ENCODE assay signal across 8 cellular contexts in the genomic region with DNA sequence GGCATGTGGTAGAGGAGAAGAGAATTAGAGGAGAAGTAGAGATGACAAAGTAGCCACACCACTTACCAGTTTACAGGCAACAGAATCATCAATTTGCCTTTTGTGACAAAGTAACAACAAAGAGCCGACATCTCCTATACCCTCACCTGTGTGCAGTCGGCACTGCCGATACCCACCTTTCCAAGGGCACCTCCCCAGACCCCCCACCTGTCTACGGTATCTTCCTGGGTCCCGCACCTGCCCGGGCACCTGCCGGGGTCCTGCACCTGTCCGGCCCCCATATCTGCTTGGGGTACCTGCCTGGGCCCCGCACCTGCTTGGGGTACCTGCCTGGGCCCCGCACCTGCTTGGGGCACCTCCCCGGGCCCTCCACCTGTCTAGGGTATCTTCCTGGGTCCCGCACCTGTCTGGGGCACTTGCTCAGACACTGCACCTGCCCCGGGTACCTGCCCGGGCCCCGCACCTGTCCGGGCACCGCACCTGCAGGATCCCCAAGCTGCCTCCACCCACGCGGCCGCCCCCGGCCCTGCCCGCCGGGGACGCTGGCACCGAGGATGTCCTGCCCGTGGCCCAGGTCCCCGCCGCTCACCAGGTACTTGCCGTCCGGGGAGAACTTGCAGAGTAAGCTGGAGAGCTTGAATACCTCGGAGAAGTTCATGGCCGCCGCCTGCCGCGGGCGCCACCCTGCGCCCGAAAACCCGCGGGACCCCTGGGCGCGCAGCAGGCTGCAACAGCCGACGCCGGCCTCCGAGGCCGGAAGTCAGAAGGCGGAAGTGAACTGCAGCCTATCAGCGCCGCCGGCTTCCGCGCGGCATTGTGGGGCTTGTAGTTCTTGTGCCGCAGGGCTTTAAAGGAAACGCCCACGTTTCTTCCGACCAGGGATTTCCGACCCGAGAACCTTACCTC. TPM values are rescaled to one million over a fixed set of nuclear protein-coding genes. Genes with fewer than 3 reads are reported as not detected.
DNase-seq lines count a peak whose midpoint lies in the region; ATAC-seq, FAIRE-seq and TF ChIP-seq lines count a peak whose summit lies in the region.

A gene with protein sequence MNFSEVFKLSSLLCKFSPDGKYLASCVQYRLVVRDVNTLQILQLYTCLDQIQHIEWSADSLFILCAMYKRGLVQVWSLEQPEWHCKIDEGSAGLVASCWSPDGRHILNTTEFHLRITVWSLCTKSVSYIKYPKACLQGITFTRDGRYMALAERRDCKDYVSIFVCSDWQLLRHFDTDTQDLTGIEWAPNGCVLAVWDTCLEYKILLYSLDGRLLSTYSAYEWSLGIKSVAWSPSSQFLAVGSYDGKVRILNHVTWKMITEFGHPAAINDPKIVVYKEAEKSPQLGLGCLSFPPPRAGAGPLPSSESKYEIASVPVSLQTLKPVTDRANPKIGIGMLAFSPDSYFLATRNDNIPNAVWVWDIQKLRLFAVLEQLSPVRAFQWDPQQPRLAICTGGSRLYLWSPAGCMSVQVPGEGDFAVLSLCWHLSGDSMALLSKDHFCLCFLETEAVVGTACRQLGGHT (minus strand): TSS at position 762 of the 906 bp plus-strand sequence. CDS start 104 bp downstream, at position 658.

- TF ChIP-seq CTCF in Calu3 (IDR thresholded peaks at IDR 0.05; ENCODE audit: unreplicated experiment): no peak
- TF ChIP-seq CTCF in OCI-LY7 (conservative IDR thresholded peaks at IDR 0.05; ENCODE audit: low read length): peak; percentile 69
- TF ChIP-seq CTCF in mucosa of descending colon (IDR thresholded peaks at IDR 0.05): no peak

- H3K27me3 Mint-ChIP-seq in Calu3 (ENCODE audit: unreplicated experiment): peaks cover 29% of the 10 kb centered on the region

- no peak within 1 kb of the TSS for H3K27ac ChIP-seq in OCI-LY7 (ENCODE audit: low read depth, low read length, poor library complexity, severe bottlenecking)
- H3K27ac ChIP-seq in epithelial cell of prostate: no peak within 1 kb of the TSS

- H3K9me3 ChIP-seq in OCI-LY7 (ENCODE audit: low read length) (no peaks in the 10 kb centered on the region), mucosa of descending colon (no peaks in the 10 kb centered on the region)

- BruUV-seq in Calu3 (replicated peaks; lab: Mats Ljungman, UMichigan) (no TSS peak), OCI-LY7 (replicated peaks; lab: Mats Ljungman, UMichigan) (no TSS peak)

- H3K4me1 ChIP-seq in OCI-LY7 (ENCODE audit: insufficient read depth, low read length, poor library complexity, severe bottlenecking) (peaks cover 12% of the 10 kb centered on the region), mucosa of descending colon (ENCODE audit: low read depth) (peaks cover 35% of the 10 kb centered on the region)

- intact Hi-C loops in Calu3 (cut with micrococcal nuclease; ENCODE audit: unreplicated experiment): loop anchor here (10.0 kb wide), 1 partner anchor 75 kb away; no protein-coding TSS in a partner anchor
- intact Hi-C loops in OCI-LY7 (cut with micrococcal nuclease; ENCODE audit: unreplicated experiment): no loop called here
- intact Hi-C loops in mucosa of descending colon (cut with DNase I, micrococcal nuclease): no loop called here

- H3K79me2 ChIP-seq in OCI-LY7 (ENCODE audit: insufficient read depth, low read depth, low read length): no peaks in the 10 kb centered on the region

- peak within 1 kb of the TSS; percentile 74 for H3K4me3 Mint-ChIP-seq in Calu3 (ENCODE audit: low read depth, unreplicated experiment)

- CTCF ChIA-PET in Calu3 (lab: Charles Lee): no interaction called here
- CTCF ChIA-PET in OCI-LY7 (lab: Charles Lee; ENCODE audit: unreplicated experiment): interaction anchor here (0.6 kb wide), 1 partner anchor 319 kb away, joined by 3 read pairs; no protein-coding TSS in a partner anchor

- peak within 1 kb of the TSS; percentile 76 for H2AFZ ChIP-seq in OCI-LY7 (ENCODE audit: low read length)

- no peaks in the 10 kb centered on the region for H3K4me1 Mint-ChIP-seq in Calu3 (ENCODE audit: low read depth, unreplicated experiment)

- peaks cover 16% of the 10 kb centered on the region for H3K36me3 Mint-ChIP-seq in Calu3 (ENCODE audit: insufficient read depth, unreplicated experiment)

- H3K4me3 ChIP-seq in OCI-LY7 (ENCODE audit: low read depth, low read length, poor library complexity, severe bottlenecking) (peak within 1 kb of the TSS; percentile 91), mucosa of descending colon (peak within 1 kb of the TSS; percentile 93)

- peak; percentile 60 for FAIRE-seq in HTR-8/SVneo (lab: Jason Lieb, UNC)

- peak within 1 kb of the TSS; percentile 89 for H3K4me2 ChIP-seq in OCI-LY7 (ENCODE audit: low read length)

- H4K20me1 ChIP-seq in OCI-LY7 (ENCODE audit: insufficient read depth, low read length): no peaks in the 10 kb centered on the region

- ATAC-seq in GM21367 (IDR thresholded peaks at IDR 0.05; ENCODE audit: unreplicated experiment) (peak; percentile 66), mucosa of descending colon (peak; percentile 97)

- H3K9me2 ChIP-seq in OCI-LY7 (ENCODE audit: insufficient read depth, low read length): no peaks in the 10 kb centered on the region

- peak; percentile 83 for DNase-seq in Calu3
- peak; percentile 90 for DNase-seq in HTR-8/SVneo (ENCODE audit: insufficient read length, low spot score)
- DNase-seq in OCI-LY7 (ENCODE audit: low spot score): peak; percentile 95
- peak; percentile 80 for DNase-seq in activated T-cell treated with anti-CD3 and anti-CD28 coated beads for 1 hour (ENCODE audit: low read depth)
- DNase-seq in epithelial cell of prostate (ENCODE audit: low read depth, low spot score): peak; percentile 43
- DNase-seq in mucosa of descending colon: peak; percentile 91 to 94 (median 92)
- DNase-seq in stimulated activated CD8-positive, alpha-beta memory T cell treated with anti-CD3 and anti-CD28 coated beads, Interleukin-4, amount 100 ng/mL, for 1 hour (ENCODE audit: low read depth in 2 of 2, low spot score in 1 of 2): peak; percentile 66 to 77

- peaks cover 26% of the 10 kb centered on the region; the same call in 1 of the 2 replicates for H3K36me3 ChIP-seq in OCI-LY7 (ENCODE audit: insufficient read depth, low read length)
- no peaks in the 10 kb centered on the region for H3K36me3 ChIP-seq in mucosa of descending colon (ENCODE audit: low read depth)

- no peak within 1 kb of the TSS for H3K27ac Mint-ChIP-seq in Calu3 (ENCODE audit: unreplicated experiment)

- H3K9me3 Mint-ChIP-seq in Calu3 (ENCODE audit: low read depth, unreplicated experiment): no peaks in the 10 kb centered on the region

- POLR2A ChIA-PET in OCI-LY7 (lab: Charles Lee): interaction anchor here (1.0 kb wide), 1 partner anchor 18 kb away, joined by 3 read pairs; no protein-coding TSS in a partner anchor

RNA-seq across cellular contexts. Expression of the gene that starts here (rescaled TPM):
- 14.9 and 18.6 TPM in 2 replicates for total RNA-seq in Calu3 (2022)
- 28.1 and 40.0 TPM in 2 replicates for total RNA-seq in OCI-LY7 (2014; rRNA removed; shearing (Covaris generic))
- total RNA-seq in OCI-LY7 (2022): 32.9 and 34.7 TPM in 2 replicates
- total RNA-seq in mucosa of descending colon: 10 to 100 TPM; 19.2 to 26.3 (median 21.0) TPM

Comparison
In these comparisons a context has a peak if more than half of its experiments do, and no peak if none do; other contexts are left out.
1. DNase-seq: peak in every context shown above with its lines; median percentile 95 in OCI-LY7; 92 in mucosa of descending colon; 90 in HTR-8/SVneo; 83 in Calu3; 80 in activated T-cell treated with anti-CD3 and anti-CD28 coated beads for 1 hour; 72 in stimulated activated CD8-positive, alpha-beta memory T cell treated with anti-CD3 and anti-CD28 coated beads, Interleukin-4, amount 100 ng/mL, for 1 hour; 43 in epithelial cell of prostate.